Comparison of ENCODE assay signal across 10 cellular contexts in the genomic region with DNA sequence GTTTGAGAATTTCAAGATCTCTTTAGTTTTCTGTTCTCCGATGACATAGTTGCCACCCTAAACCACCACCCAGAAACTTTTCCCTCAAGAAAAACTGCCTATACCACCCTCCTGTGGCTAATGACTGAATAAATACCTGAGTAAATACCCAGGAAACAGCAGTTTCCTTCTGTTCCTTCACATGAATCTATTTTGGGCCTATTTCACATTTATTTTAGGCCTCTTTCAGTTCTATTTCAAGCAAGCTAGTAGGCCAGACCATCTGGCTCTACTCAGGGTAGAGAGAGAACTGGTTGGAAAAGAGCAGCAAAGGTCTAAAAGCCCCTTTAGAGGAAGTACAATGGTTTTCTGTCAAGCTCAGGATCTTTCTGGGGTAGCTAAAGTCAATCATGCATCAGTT. TPM values are rescaled to one million over a fixed set of nuclear protein-coding genes. Genes with fewer than 3 reads are reported as not detected.
DNase-seq lines count a peak whose midpoint lies in the region; ATAC-seq, FAIRE-seq and TF ChIP-seq lines count a peak whose summit lies in the region.
"Had no signal": no experiment of that assay in that cellular context is flagged by ENCODE, and none has a peak within 500 bp of the region (broad histone marks: within the 10 kb centered on the region; RNA-seq: fewer than 3 reads in every experiment).

No MANE protein-coding gene starts in this region.

- in situ Hi-C loops in GM12878 (cut with MboI): loop anchor here (5.0 kb wide), 1 partner anchor 409 kb away; a partner anchor contains a TSS

- no peak overlapping the region for H2AFZ ChIP-seq in GM12878 (ENCODE audit: control insufficient read depth, low read depth, low read length)

- no peaks in the 10 kb centered on the region for H3K36me3 ChIP-seq in CD4-positive, CD25-positive, alpha-beta regulatory T cell (ENCODE audit: control insufficient read depth, insufficient read depth, low read length)
- H3K36me3 ChIP-seq in GM12878 (ENCODE audit: control insufficient read depth in 2 of 2, insufficient read depth in 2 of 2, low read length in 1 of 2): no peaks in the 10 kb centered on the region

- no peaks in the 10 kb centered on the region for H4K20me1 ChIP-seq in GM12878 (ENCODE audit: control insufficient read depth, insufficient read depth)

- no peaks in the 10 kb centered on the region for H3K27me3 ChIP-seq in CD4-positive, CD25-positive, alpha-beta regulatory T cell (ENCODE audit: control insufficient read depth, insufficient read depth, low read length)
- no peaks in the 10 kb centered on the region for H3K27me3 ChIP-seq in GM12878 (replicated peaks in 1 of 2; ENCODE audit: control insufficient read depth in 2 of 2, insufficient read depth in 2 of 2, low read length in 1 of 2)

- H3K4me3 ChIP-seq in CD4-positive, CD25-positive, alpha-beta regulatory T cell (ENCODE audit: low read depth, low read length): no peak overlapping the region
- H3K4me3 ChIP-seq in GM12878: no peak overlapping the region

- TF ChIP-seq RAD21 in GM12878 (IDR thresholded peaks at IDR 0.05; ENCODE audit: insufficient read depth, low read depth, low read length): peak; percentile 62

- H3K27ac Mint-ChIP-seq in CD4-positive, CD25-positive, alpha-beta regulatory T cell: no peak overlapping the region

- TF ChIP-seq EP300 in GM12878 (IDR thresholded peaks at IDR 0.05; ENCODE audit: borderline replicate concordance in 1 of 2, control insufficient read depth in 1 of 2, low read depth in 2 of 2, low read length in 2 of 2): no peak; a peak in 1 of 4 replicates

- peak in 1 of 3 experiments; percentile 27; a peak in 2 of 6 replicates for TF ChIP-seq CTCF in GM12878 (IDR thresholded peaks at IDR 0.05 in 2 of 3, conservative IDR thresholded peaks at IDR 0.05 in 1 of 3; ENCODE audit: control insufficient read depth in 2 of 3, extremely low read depth in 1 of 3, insufficient read depth in 1 of 3, low read depth in 3 of 3, low read length in 3 of 3)

- ATAC-seq in CD4-positive, CD25-positive, alpha-beta regulatory T cell (ENCODE audit: low read depth in 2 of 2): peak in 1 of 2 donors; percentile 42
- ATAC-seq in GM19372 (IDR thresholded peaks at IDR 0.05; ENCODE audit: low read depth, unreplicated experiment) (peak; percentile 74), HG03066 (IDR thresholded peaks at IDR 0.05; ENCODE audit: low read depth, unreplicated experiment) (peak; percentile 61), GM12878 (peak; percentile 81)

- CTCF ChIA-PET in GM12878 (lab: Yijun Ruan, JAX): interaction anchor here (0.6 to 2.2 kb wide), 10 partner anchors 9 to 667 kb away, joined by 3 to 10 read pairs (median 3); no protein-coding TSS in a partner anchor

- intact Hi-C loops in GM12878 (cut with micrococcal nuclease; ENCODE audit: unreplicated experiment): no loop called here

- FAIRE-seq in GM12878 (lab: Jason Lieb, UNC): peak; percentile 65

- H3K4me3 Mint-ChIP-seq in CD4-positive, CD25-positive, alpha-beta regulatory T cell: no peak overlapping the region

- H3K27ac ChIP-seq in CD4-positive, CD25-positive, alpha-beta regulatory T cell (ENCODE audit: insufficient read depth, low read length, poor library complexity, severe bottlenecking): no peak overlapping the region
- H3K27ac ChIP-seq in GM12878 (ENCODE audit: control insufficient read depth, insufficient read depth): no peak overlapping the region

- no peaks in the 10 kb centered on the region for H3K36me3 Mint-ChIP-seq in CD4-positive, CD25-positive, alpha-beta regulatory T cell

- no peaks in the 10 kb centered on the region for H3K4me1 Mint-ChIP-seq in CD4-positive, CD25-positive, alpha-beta regulatory T cell

- H3K9ac ChIP-seq in GM12878 (ENCODE audit: control insufficient read depth, insufficient read depth, low read length): no peak overlapping the region

- no peaks in the 10 kb centered on the region for H3K79me2 ChIP-seq in GM12878 (ENCODE audit: control insufficient read depth, insufficient read depth, low read length)

- SMC1A ChIA-PET in GM12878 (lab: Charles Lee; ENCODE audit: uncharacterized antibody, unreplicated experiment): interaction anchor here (0.7 to 2.3 kb wide), 9 partner anchors 9 to 245 kb away, joined by 3 to 6 read pairs (median 3); no protein-coding TSS in a partner anchor

- peak in 2 of 3 donors; percentile 20 to 29 for DNase-seq in CD4-positive, CD25-positive, alpha-beta regulatory T cell
- DNase-seq in GM12878 (ENCODE audit: low read depth, low spot score) (peak; percentile 34), NCI-H345 (lab: John Stamatoyannopoulos, UW) (no peak), SKM-1 (lab: John Stamatoyannopoulos, UW; ENCODE audit: unreplicated experiment) (no peak), AG20443 (ENCODE audit: low spot score) (no peak)
- no peak for DNase-seq in central memory CD4-positive, alpha-beta T cell
- DNase-seq: NCI-H2227 treated with DMSO at 0.1 percent for 48 hours; stimulated activated CD4-positive, alpha-beta T cell treated with anti-CD3 and anti-CD28 coated beads, Interleukin-12 subunit alpha, Interleukin-12 subunit beta, amount 100 ng/mL, for 4 hours had no signal

- no TSS peak for BruUV-seq in GM12878 (replicated peaks; lab: Mats Ljungman, UMichigan)

- WGBS in GM12878 (ENCODE audit: insufficient coverage, insufficient replicate concordance, low lambda C conversion rate, missing lambda C conversion rate): 22% methylated on average over 1 of the region's 1 CpG

- no peak for TF ChIP-seq POLR2A in GM12878 (IDR thresholded peaks at IDR 0.05; ENCODE audit: low read depth, low read length)

- no peaks in the 10 kb centered on the region for H3K27me3 Mint-ChIP-seq in CD4-positive, CD25-positive, alpha-beta regulatory T cell

- no peaks in the 10 kb centered on the region for H3K9me3 Mint-ChIP-seq in CD4-positive, CD25-positive, alpha-beta regulatory T cell

- POLR2A ChIA-PET in GM12878 (lab: Charles Lee): interaction anchor here (1.6 kb wide), 1 partner anchor 14 kb away, joined by 6 read pairs; no protein-coding TSS in a partner anchor

- no peaks in the 10 kb centered on the region for H3K4me1 ChIP-seq in CD4-positive, CD25-positive, alpha-beta regulatory T cell (ENCODE audit: control insufficient read depth, insufficient read depth, low read length, poor library complexity, severe bottlenecking)
- peaks cover 8% of the 10 kb centered on the region; the same call in 1 of the 2 replicates for H3K4me1 ChIP-seq in GM12878 (ENCODE audit: control insufficient read depth, insufficient read depth, low read length)

- RAD21 ChIA-PET in GM12878 (lab: Charles Lee; ENCODE audit: unreplicated experiment): interaction anchor here (1.0 to 1.3 kb wide), 2 partner anchors 8 to 32 kb away, joined by 3 to 4 read pairs; no protein-coding TSS in a partner anchor

- no peaks in the 10 kb centered on the region for H3K9me3 ChIP-seq in CD4-positive, CD25-positive, alpha-beta regulatory T cell (ENCODE audit: control insufficient read depth in 2 of 2, low read length in 2 of 2)
- H3K9me3 ChIP-seq in GM12878 (replicated peaks; ENCODE audit: control insufficient read depth, insufficient read depth, low read length): no peaks in the 10 kb centered on the region

- peak overlapping the region; percentile 30 for H3K4me2 ChIP-seq in GM12878 (ENCODE audit: control insufficient read depth, insufficient read depth)

TF ChIP-seq in GM12878, 131 proteins besides CTCF, POLR2A, EP300 and RAD21 (continues in another document):
- TF ChIP-seq PML (IDR thresholded peaks at IDR 0.05; ENCODE audit: low read length) (no peak), TAF1 (IDR thresholded peaks at IDR 0.05; ENCODE audit: borderline replicate concordance, low read depth, low read length) (no peak), TCF3 (IDR thresholded peaks at IDR 0.05; ENCODE audit: borderline replicate concordance, insufficient read depth, low read depth, low read length) (0 out of 2 replicates have a peak, but pooled peaks have one; percentile 48), ZNF207 (IDR thresholded peaks at IDR 0.05; ENCODE audit: borderline replicate concordance) (no peak), ESRRA (IDR thresholded peaks at IDR 0.05; ENCODE audit: low read length) (no peak), EED (IDR thresholded peaks at IDR 0.05; ENCODE audit: low read depth) (peak; percentile 90), RBBP5 (conservative IDR thresholded peaks at IDR 0.05) (no peak)
- TF ChIP-seq, protein P1, sequence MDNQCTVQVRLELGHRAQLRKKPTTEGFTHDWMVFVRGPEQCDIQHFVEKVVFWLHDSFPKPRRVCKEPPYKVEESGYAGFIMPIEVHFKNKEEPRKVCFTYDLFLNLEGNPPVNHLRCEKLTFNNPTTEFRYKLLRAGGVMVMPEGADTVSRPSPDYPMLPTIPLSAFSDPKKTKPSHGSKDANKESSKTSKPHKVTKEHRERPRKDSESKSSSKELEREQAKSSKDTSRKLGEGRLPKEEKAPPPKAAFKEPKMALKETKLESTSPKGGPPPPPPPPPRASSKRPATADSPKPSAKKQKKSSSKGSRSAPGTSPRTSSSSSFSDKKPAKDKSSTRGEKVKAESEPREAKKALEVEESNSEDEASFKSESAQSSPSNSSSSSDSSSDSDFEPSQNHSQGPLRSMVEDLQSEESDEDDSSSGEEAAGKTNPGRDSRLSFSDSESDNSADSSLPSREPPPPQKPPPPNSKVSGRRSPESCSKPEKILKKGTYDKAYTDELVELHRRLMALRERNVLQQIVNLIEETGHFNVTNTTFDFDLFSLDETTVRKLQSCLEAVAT (IDR thresholded peaks at IDR 0.05): no peak

RNA-seq across cellular contexts. Expression of a gene that starts 23.4 kb away (rescaled TPM):
- 19.0 TPM for total RNA-seq in CD4-positive, CD25-positive, alpha-beta regulatory T cell
- 1 to 10 TPM; 4.5 to 9.4 (median 5.6) TPM for polyA plus RNA-seq in CD4-positive, CD25-positive, alpha-beta regulatory T cell
- total RNA-seq in GM12878 (2013; cell fraction: nucleolus; rRNA removed): 52.3 and 53.2 TPM in 2 replicates
- 9.5 and 11.4 TPM in 2 replicates for total RNA-seq in GM12878 (2014; rRNA removed)
- total RNA-seq in GM12878 (2014; rRNA removed; fragmentation: Illumina TruSeq; extraction: Trizol): 12.9 and 13.0 TPM in 2 replicates
- 21.9 and 23.1 TPM in 2 replicates for total RNA-seq in GM12878 (2021)
- polyA plus RNA-seq in GM12878 (2011; ENCODE audit: low read depth): 10.5 TPM
- 25.2 and 25.6 TPM in 2 replicates for polyA plus RNA-seq in GM12878 (2011; rRNA removed)
- polyA plus RNA-seq in GM12878 (2011; cell fraction: cytosol; rRNA removed): 17.5 and 18.2 TPM in 2 replicates
- polyA plus RNA-seq in GM12878 (2011; cell fraction: nucleus; rRNA removed): 45.5 and 45.7 TPM in 2 replicates
- polyA plus RNA-seq in GM12878 (2012): 14.6 and 16.8 TPM in 2 replicates
- polyA plus RNA-seq in GM12878 (2014; fragmentation: Illumina TruSeq; extraction: Trizol): 15.5 and 17.0 TPM in 2 replicates
- polyA plus RNA-seq in GM12878 (2014; fragmentation: Nextera tagmentation; extraction: Ambion mirVana): 1 to 10 TPM; 3.2 to 4.2 TPM
- polyA plus RNA-seq in GM12878 (2014; rRNA removed): 13.3 and 14.0 TPM in 2 replicates
- polyA plus RNA-seq in GM12878 (2016; fragmentation: Nextera tagmentation; extraction: Ambion mirVana): 10 to 100 TPM; 15.3 to 16.2 TPM
- polyA minus RNA-seq in GM12878 (2011; rRNA and poly(A)+ RNA removed): 24.6 and 31.1 TPM in 2 replicates
- polyA minus RNA-seq in GM12878 (2011; cell fraction: cytosol; rRNA and poly(A)+ RNA removed): 6.1 and 7.5 TPM in 2 replicates
- polyA minus RNA-seq in GM12878 (2011; cell fraction: nucleus; rRNA and poly(A)+ RNA removed): 24.9 and 38.7 TPM in 2 replicates

Comparison
In these comparisons a context has a peak if more than half of its experiments do, and no peak if none do; other contexts are left out.
1. DNase-seq: peak in CD4-positive, CD25-positive, alpha-beta regulatory T cell (2 of 3) and GM12878 (single experiment); none in NCI-H345 (single experiment), central memory CD4-positive, alpha-beta T cell (single experiment), SKM-1 (single experiment) and AG20443 (single experiment).